8 cellular contexts compared by ENCODE assay signal in the genomic region with DNA sequence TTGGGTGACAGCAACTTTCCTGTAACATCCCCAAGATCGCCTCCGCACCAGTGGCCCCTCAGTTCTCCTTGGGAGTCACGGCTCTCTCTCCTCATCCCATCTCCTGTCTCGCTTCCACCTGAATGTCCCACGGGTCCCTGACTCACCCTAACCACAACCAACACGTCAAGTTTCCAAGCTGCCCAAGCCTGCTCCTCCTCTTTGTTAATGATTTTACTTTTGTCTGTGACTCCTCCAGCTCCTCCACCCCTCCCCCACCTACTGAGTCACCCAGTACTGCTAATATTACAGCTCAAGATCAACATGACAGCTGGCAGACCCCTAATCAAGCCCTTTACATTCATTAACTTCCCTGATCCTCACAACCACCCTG. TPM values are rescaled to one million over a fixed set of nuclear protein-coding genes. Genes with fewer than 3 reads are reported as not detected.
A peak's percentile ranks its signal among the peaks of the same experiment; 100 is the strongest.
DNase-seq lines count a peak whose midpoint lies in the region; ATAC-seq and TF ChIP-seq lines count a peak whose summit lies in the region.

No MANE protein-coding gene starts in this region.

- peaks cover 13% of the 10 kb centered on the region for H3K36me3 Mint-ChIP-seq in central memory CD8-positive, alpha-beta T cell (ENCODE audit: insufficient read depth)
- H3K36me3 Mint-ChIP-seq in nephron progenitor cell (ENCODE audit: low read depth): peaks cover 7% of the 10 kb centered on the region

- H3K4me2 ChIP-seq in DOHH2 (ENCODE audit: low read length) (peak overlapping the region; percentile 44; the same call in 1 of the 2 replicates), PC-9 (peak overlapping the region; percentile 79)

- DNase-seq in PC-9 (peak; percentile 91 to 98), skeletal muscle cell (ENCODE audit: low read depth) (peak; percentile 89), nephron progenitor cell (no peak)
- no peak for DNase-seq in central memory CD8-positive, alpha-beta T cell (ENCODE audit: low spot score in 2 of 2)

- no peaks in the 10 kb centered on the region for H3K79me2 ChIP-seq in DOHH2 (ENCODE audit: control insufficient read depth, low read length)
- H3K79me2 ChIP-seq in PC-9 (ENCODE audit: low read depth): no peaks in the 10 kb centered on the region

- H3K27me3 Mint-ChIP-seq in central memory CD8-positive, alpha-beta T cell: no peaks in the 10 kb centered on the region
- H3K27me3 Mint-ChIP-seq in nephron progenitor cell (ENCODE audit: low read depth, poor library complexity): peaks cover 8% of the 10 kb centered on the region

- no peaks in the 10 kb centered on the region for H3K9me2 ChIP-seq in DOHH2 (replicated peaks; ENCODE audit: control insufficient read depth, low read length)
- no peaks in the 10 kb centered on the region for H3K9me2 ChIP-seq in PC-9 (ENCODE audit: insufficient read depth)

- intact Hi-C loops in PC-9 (cut with micrococcal nuclease; ENCODE audit: unreplicated experiment): loop anchor here (1.0 to 2.0 kb wide), 2 partner anchors 25 to 38 kb away; a partner anchor contains a TSS

- H3K27ac ChIP-seq in DOHH2 (ENCODE audit: low read depth, low read length) (peak overlapping the region; percentile 57), PC-9 (peak overlapping the region; percentile 73)

- BruUV-seq in PC-9 (replicated peaks; lab: Mats Ljungman, UMichigan): no TSS peak

- H3K4me1 Mint-ChIP-seq in central memory CD8-positive, alpha-beta T cell: peaks cover 25% of the 10 kb centered on the region
- H3K4me1 Mint-ChIP-seq in nephron progenitor cell: peaks cover 47% of the 10 kb centered on the region

- H3K4me3 ChIP-seq in DOHH2 (ENCODE audit: low read length) (no peak overlapping the region), PC-9 (peak overlapping the region; percentile 33; the same call in 1 of the 2 replicates), skeletal muscle cell (ENCODE audit: low read depth, low read length) (no peak overlapping the region)

- CTCF ChIA-PET in PC-9 (lab: Charles Lee): interaction anchor here (0.5 kb wide), 1 partner anchor 287 kb away, joined by 10 read pairs; no protein-coding TSS in a partner anchor

- peaks cover 5% of the 10 kb centered on the region for H3K9me3 Mint-ChIP-seq in central memory CD8-positive, alpha-beta T cell
- no peaks in the 10 kb centered on the region for H3K9me3 Mint-ChIP-seq in nephron progenitor cell

- peak overlapping the region; percentile 87 for H3K27ac Mint-ChIP-seq in central memory CD8-positive, alpha-beta T cell (ENCODE audit: low read depth)
- no peak overlapping the region for H3K27ac Mint-ChIP-seq in nephron progenitor cell

- no peaks in the 10 kb centered on the region for H3K27me3 ChIP-seq in DOHH2 (ENCODE audit: control insufficient read depth, low read length)
- no peaks in the 10 kb centered on the region for H3K27me3 ChIP-seq in PC-9 (ENCODE audit: insufficient read depth, low read depth)

- H3K9me3 ChIP-seq in DOHH2 (ENCODE audit: control insufficient read depth, insufficient read depth, low read length) (peaks cover 10% of the 10 kb centered on the region; the same call in 1 of the 2 replicates), PC-9 (ENCODE audit: insufficient read depth, low read depth) (no peaks in the 10 kb centered on the region)

- POLR2A ChIA-PET in PC-9 (lab: Charles Lee; ENCODE audit: unreplicated experiment): interaction anchor here (0.6 to 0.7 kb wide), 8 partner anchors 10 to 485 kb away, joined by 3 to 21 read pairs (median 6); no protein-coding TSS in a partner anchor

- H3K36me3 ChIP-seq in DOHH2 (ENCODE audit: control insufficient read depth, low read length) (peaks cover 81% of the 10 kb centered on the region), PC-9 (ENCODE audit: low read depth) (no peaks in the 10 kb centered on the region)

- H4K20me1 ChIP-seq in DOHH2 (ENCODE audit: control insufficient read depth, insufficient read depth, low read depth, low read length): no peaks in the 10 kb centered on the region
- no peaks in the 10 kb centered on the region for H4K20me1 ChIP-seq in PC-9 (ENCODE audit: insufficient read depth)

- no peak for TF ChIP-seq POLR2A in GM18505 (IDR thresholded peaks at IDR 0.05; ENCODE audit: borderline replicate concordance, extremely low read depth, insufficient read depth, insufficient read length)

- H3K4me3 Mint-ChIP-seq in central memory CD8-positive, alpha-beta T cell: no peak overlapping the region
- no peak overlapping the region for H3K4me3 Mint-ChIP-seq in nephron progenitor cell

- ATAC-seq in central memory CD8-positive, alpha-beta T cell (replicated peaks; ENCODE audit: extremely low read depth, poor library complexity, severe bottlenecking): no peak
- no peak for ATAC-seq in GM18505 (IDR thresholded peaks at IDR 0.05; ENCODE audit: unreplicated experiment)
- ATAC-seq in GM21390 (IDR thresholded peaks at IDR 0.05; ENCODE audit: unreplicated experiment): no peak
- no peak for ATAC-seq in HG03469 (IDR thresholded peaks at IDR 0.05; ENCODE audit: unreplicated experiment)

- TF ChIP-seq CTCF in DOHH2 (IDR thresholded peaks at IDR 0.05; ENCODE audit: low read depth, low read length, poor library complexity, severe bottlenecking) (no peak), PC-9 (conservative IDR thresholded peaks at IDR 0.05) (no peak), nephron progenitor cell (IDR thresholded peaks at IDR 0.05) (no peak)

- H3K4me1 ChIP-seq in DOHH2 (ENCODE audit: control insufficient read depth, low read length) (peaks cover 22% of the 10 kb centered on the region), PC-9 (replicated peaks; ENCODE audit: insufficient read depth) (peaks cover 20% of the 10 kb centered on the region)

- H3F3A ChIP-seq in DOHH2 (ENCODE audit: control insufficient read depth, insufficient read depth): peaks cover 8% of the 10 kb centered on the region
- H3F3A ChIP-seq in PC-9 (ENCODE audit: insufficient read depth, low read depth): peaks cover 18% of the 10 kb centered on the region; the same call in 1 of the 2 replicates

- no peak overlapping the region for H2AFZ ChIP-seq in PC-9

RNA-seq across cellular contexts. Expression of a gene that starts 39.3 kb away (rescaled TPM):
- 51.7 and 55.1 TPM in 2 replicates for total RNA-seq in PC-9 (2021)

Comparison
In these comparisons a context has a peak if more than half of its experiments do, and no peak if none do; other contexts are left out.
1. DNase-seq: peak in PC-9 (2 of 2) and skeletal muscle cell (single experiment); none in central memory CD8-positive, alpha-beta T cell (0 of 2) and nephron progenitor cell (single experiment).